Comparison of ENCODE assay signal across 15 cellular contexts in the genomic region with DNA sequence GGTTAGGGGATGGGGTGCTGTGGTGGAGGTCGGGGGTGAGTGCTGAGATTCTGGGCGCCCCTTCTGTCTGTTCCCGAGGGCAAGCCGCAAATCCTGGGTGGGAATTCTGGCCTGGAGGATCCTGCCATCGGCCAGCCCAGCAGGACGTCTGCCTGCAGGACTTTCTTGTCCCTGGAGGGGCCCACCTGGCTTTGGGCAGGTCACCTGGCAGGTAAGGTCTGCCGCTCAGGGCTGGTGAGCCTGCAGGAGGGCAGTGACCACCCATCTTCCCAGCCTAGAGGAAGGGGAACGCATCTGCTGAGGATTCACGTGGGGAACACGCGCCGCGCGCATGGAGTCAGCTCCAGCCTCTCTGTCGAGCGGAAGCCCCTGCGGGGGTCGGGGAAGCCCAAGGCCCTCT. TPM values are rescaled to one million over a fixed set of nuclear protein-coding genes. Genes with fewer than 3 reads are reported as not detected.
"Had no signal": no experiment of that assay in that cellular context is flagged by ENCODE, and none has a peak within 500 bp of the region (broad histone marks: within the 10 kb centered on the region; RNA-seq: fewer than 3 reads in every experiment).

No MANE protein-coding gene starts in this region.

- H3K27me3 ChIP-seq: ascending aorta had no signal

- H3K4me2 ChIP-seq: neural progenitor cell, smooth muscle cell had no signal

- H3K9me3 Mint-ChIP-seq: activated CD4-positive, alpha-beta memory T cell treated with anti-CD3 and anti-CD28 coated beads, Interleukin-2, amount 10 ng/mL, durations not matched to agents 7 days and 5 days; activated naive CD8-positive, alpha-beta T cell treated with anti-CD3 and anti-CD28 coated beads, Interleukin-2, amount 50 U/mL, for 24 hours; neural progenitor cell; stimulated activated effector memory CD8-positive, alpha-beta T cell treated with anti-CD3 and anti-CD28 coated beads, Interleukin-12 subunit alpha, Interleukin-12 subunit beta, amount 100 ng/mL, for 72 hours had no signal

- H3K36me3 Mint-ChIP-seq: neural progenitor cell; stimulated activated effector memory CD8-positive, alpha-beta T cell treated with anti-CD3 and anti-CD28 coated beads, Interleukin-12 subunit alpha, Interleukin-12 subunit beta, amount 100 ng/mL, for 72 hours had no signal

- H3K36me3 ChIP-seq: ascending aorta, gastroesophageal sphincter, neural progenitor cell, tibial artery had no signal

- H3K27ac Mint-ChIP-seq: activated CD4-positive, alpha-beta memory T cell treated with anti-CD3 and anti-CD28 coated beads, Interleukin-2, amount 10 ng/mL, durations not matched to agents 7 days and 5 days; activated naive CD8-positive, alpha-beta T cell treated with anti-CD3 and anti-CD28 coated beads, Interleukin-2, amount 50 U/mL, for 24 hours; neural progenitor cell; stimulated activated effector memory CD8-positive, alpha-beta T cell treated with anti-CD3 and anti-CD28 coated beads, Interleukin-12 subunit alpha, Interleukin-12 subunit beta, amount 100 ng/mL, for 72 hours had no signal

- ATAC-seq: activated naive CD8-positive, alpha-beta T cell treated with anti-CD3 and anti-CD28 coated beads, Interleukin-2, amount 50 U/mL, for 24 hours; gastroesophageal sphincter; stimulated activated effector memory CD8-positive, alpha-beta T cell treated with anti-CD3 and anti-CD28 coated beads, Interleukin-12 subunit alpha, Interleukin-12 subunit beta, amount 100 ng/mL, for 72 hours had no signal

- H3K4me1 Mint-ChIP-seq: neural progenitor cell had no signal

- H3K9me3 ChIP-seq: ascending aorta, gastroesophageal sphincter, tibial artery had no signal

- H3K4me3 Mint-ChIP-seq: activated CD4-positive, alpha-beta memory T cell treated with anti-CD3 and anti-CD28 coated beads, Interleukin-2, amount 10 ng/mL, durations not matched to agents 7 days and 5 days; activated naive CD8-positive, alpha-beta T cell treated with anti-CD3 and anti-CD28 coated beads, Interleukin-2, amount 50 U/mL, for 24 hours; neural progenitor cell; stimulated activated effector memory CD8-positive, alpha-beta T cell treated with anti-CD3 and anti-CD28 coated beads, Interleukin-12 subunit alpha, Interleukin-12 subunit beta, amount 100 ng/mL, for 72 hours had no signal

- DNase-seq: activated CD4-positive, alpha-beta memory T cell treated with anti-CD3 and anti-CD28 coated beads, Interleukin-2, amount 10 ng/mL, durations not matched to agents 7 days and 5 days; activated naive CD4-positive, alpha-beta T cell; activated naive CD8-positive, alpha-beta T cell treated with anti-CD3 and anti-CD28 coated beads, Interleukin-2, amount 50 U/mL, for 24 hours; activated T-cell treated with anti-CD3 and anti-CD28 coated beads, Interleukin-2, amount 50 U/mL, for 48 hours; kidney glomerular epithelial cell; midbrain; retina had no signal

- H3K27ac ChIP-seq: ascending aorta, dorsolateral prefrontal cortex, gastroesophageal sphincter, neural progenitor cell, tibial artery had no signal

- H2AFZ ChIP-seq: neural progenitor cell had no signal

- H3K4me3 ChIP-seq: ascending aorta, dorsolateral prefrontal cortex, gastroesophageal sphincter, neural progenitor cell, smooth muscle cell, tibial artery had no signal

- H3K9ac ChIP-seq: neural progenitor cell had no signal

- H3K4me1 ChIP-seq: ascending aorta, gastroesophageal sphincter, neural progenitor cell, tibial artery had no signal

RNA-seq across cellular contexts. Expression of gene RNF222, which starts 5.4 kb away (rescaled TPM):
- total RNA-seq: ascending aorta, liver had no signal
- polyA plus RNA-seq: liver had no signal

RNA-seq across cellular contexts. Expression of gene ODF4, which starts 52.6 kb away (rescaled TPM):
- total RNA-seq: activated CD4-positive, alpha-beta memory T cell treated with anti-CD3 and anti-CD28 coated beads, Interleukin-2, amount 10 ng/mL, durations not matched to agents 7 days and 5 days; ascending aorta; dorsolateral prefrontal cortex; gastroesophageal sphincter; liver; smooth muscle cell had no signal
- polyA plus RNA-seq: liver, smooth muscle cell had no signal
